ENCODE assay signal across 8 cellular contexts in the genomic region with DNA sequence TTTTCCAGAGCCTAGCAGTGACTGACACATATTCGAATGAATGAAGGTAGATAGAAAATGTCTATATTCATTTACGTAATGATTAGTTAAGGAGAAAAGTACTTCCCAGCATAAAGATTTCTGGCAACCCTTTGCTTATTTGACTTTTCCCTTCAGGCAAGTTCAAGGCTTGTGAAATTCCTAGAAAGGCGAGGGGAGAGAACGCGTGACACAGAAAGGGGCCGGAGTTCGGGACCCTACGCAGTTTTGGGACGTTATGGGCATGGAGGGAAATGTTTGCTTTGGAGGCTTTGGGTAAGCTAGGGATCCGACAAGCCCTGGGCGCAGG. TPM values are rescaled to one million over a fixed set of nuclear protein-coding genes. Genes with fewer than 3 reads are reported as not detected.
A peak's percentile ranks its signal among the peaks of the same experiment; 100 is the strongest.
DNase-seq lines count a peak whose midpoint lies in the region; ATAC-seq, FAIRE-seq and TF ChIP-seq lines count a peak whose summit lies in the region.

No MANE protein-coding gene starts in this region.

- TF ChIP-seq CTCF in A549 (IDR thresholded peaks at IDR 0.05) (no peak), chondrocyte (IDR thresholded peaks at IDR 0.05) (no peak)

- no peaks in the 10 kb centered on the region for H3K9me3 ChIP-seq in A549
- no peaks in the 10 kb centered on the region for H3K9me3 ChIP-seq in muscle layer of colon (ENCODE audit: low read length)

- H3K27me3 Mint-ChIP-seq in IgD-negative memory B cell (peaks cover 3% of the 10 kb centered on the region), chondrocyte (ENCODE audit: low read depth) (no peaks in the 10 kb centered on the region)

- ATAC-seq in A549 (no peak), HG03469 (IDR thresholded peaks at IDR 0.05; ENCODE audit: unreplicated experiment) (no peak), GM18505 (IDR thresholded peaks at IDR 0.05; ENCODE audit: unreplicated experiment) (no peak), HG02938 (IDR thresholded peaks at IDR 0.05; ENCODE audit: unreplicated experiment) (no peak), HG03442 (IDR thresholded peaks at IDR 0.05; ENCODE audit: unreplicated experiment) (no peak)

- peak overlapping the region; percentile 86 for H3K9ac ChIP-seq in muscle layer of colon (ENCODE audit: low read length)

- 6% methylated on average over 9 of the region's 11 CpGs for WGBS in A549 (ENCODE audit: missing lambda C conversion rate)

- no peaks in the 10 kb centered on the region for H3K36me3 Mint-ChIP-seq in IgD-negative memory B cell
- no peaks in the 10 kb centered on the region for H3K36me3 Mint-ChIP-seq in chondrocyte (ENCODE audit: low read depth)

- no peak for TF ChIP-seq EP300 in A549 (IDR thresholded peaks at IDR 0.05)

- no peak for TF ChIP-seq RAD21 in A549 (conservative IDR thresholded peaks at IDR 0.05 in 1 of 2, IDR thresholded peaks at IDR 0.05 in 1 of 2)

- H3K4me1 Mint-ChIP-seq in IgD-negative memory B cell (peaks cover 21 to 25% (median 22%) of the 10 kb centered on the region in 3 donors), chondrocyte (ENCODE audit: low read depth) (peaks cover 36% of the 10 kb centered on the region)

- H3K27me3 ChIP-seq in muscle layer of colon (ENCODE audit: control insufficient read depth in 1 of 2, insufficient read depth in 2 of 2, low read length in 2 of 2), result no peaks in the 10 kb centered on the region

- H3K27ac ChIP-seq in A549 (peak overlapping the region; percentile 98 to 100), muscle layer of colon (ENCODE audit: low read depth, low read length) (peak overlapping the region; percentile 82)

- FAIRE-seq in A549 (lab: Jason Lieb, UNC), result no peak

- TF ChIP-seq POLR2A in A549 (IDR thresholded peaks at IDR 0.05; ENCODE audit: low read length) (peak; percentile 31), GM18505 (IDR thresholded peaks at IDR 0.05; ENCODE audit: borderline replicate concordance, extremely low read depth, insufficient read depth, insufficient read length) (no peak)

- CTCF ChIA-PET in A549 (lab: Yijun Ruan, JAX), result no interaction called here

- H3K4me2 ChIP-seq in A549, result peak overlapping the region; percentile 64

- H3K27ac Mint-ChIP-seq in IgD-negative memory B cell (peak overlapping the region; percentile 18 to 81 (median 63)), chondrocyte (ENCODE audit: unreplicated experiment) (peak overlapping the region; percentile 81)

- DNase-seq in A549 (ENCODE audit: low read depth in 1 of 2, low spot score in 1 of 2), result no peak
- DNase-seq in chondrocyte (ENCODE audit: low spot score), result no peak

- POLR2A ChIA-PET in A549 (lab: Yijun Ruan, JAX), result no interaction called here

- H3K9me3 Mint-ChIP-seq in IgD-negative memory B cell (no peaks in the 10 kb centered on the region), chondrocyte (ENCODE audit: low read depth) (no peaks in the 10 kb centered on the region)

- peaks cover 14% of the 10 kb centered on the region; the same call in 2 of the 3 replicates for H3K4me1 ChIP-seq in A549
- H3K4me1 ChIP-seq in muscle layer of colon (ENCODE audit: insufficient read depth, low read length), result no peaks in the 10 kb centered on the region

- H3K4me3 Mint-ChIP-seq in IgD-negative memory B cell (peak overlapping the region; percentile 78 to 92 (median 84)), chondrocyte (ENCODE audit: unreplicated experiment) (peak overlapping the region; percentile 69)

- H3K36me3 ChIP-seq in muscle layer of colon (ENCODE audit: insufficient read depth, low read length), result no peaks in the 10 kb centered on the region

- peak overlapping the region; percentile 85 for H3K4me3 ChIP-seq in A549
- H3K4me3 ChIP-seq in muscle layer of colon (ENCODE audit: low read depth in 1 of 2, low read length in 2 of 2), result peak overlapping the region in 1 of 2 donors; percentile 65

TF ChIP-seq in A549, 52 proteins besides CTCF, POLR2A, EP300 and RAD21:
- TF ChIP-seq FOSL2 (IDR thresholded peaks at IDR 0.05) (no peak), FOSL2 (CRISPR knock-in tag; IDR thresholded peaks at IDR 0.05) (no peak), MAX (IDR thresholded peaks at IDR 0.05) (peak; percentile 1; the same call in 1 of the 2 replicates)

RNA-seq across cellular contexts. Expression of gene USP25, which starts 0.5 kb away (rescaled TPM):
- 32.2 and 33.5 TPM in 2 replicates for polyA plus RNA-seq in A549 (2011; rRNA removed)
- 3.9 and 4.7 TPM in 2 replicates for polyA plus RNA-seq in A549 (2012; cell fraction: cytosol; rRNA removed)
- polyA plus RNA-seq in A549 (2012; cell fraction: nucleus; rRNA removed), result 1.9 and 3.2 TPM in 2 replicates
- 14.5 to 18.1 TPM (median 15.3 TPM) in 3 replicates for polyA plus RNA-seq in A549 (2017; fragmentation: RNase III; extraction: RNeasy Plus Mini Kit Qiagen cat#74134 plus additional on column Dnase treatment)
- 34.9 and 40.2 TPM in 2 replicates for polyA minus RNA-seq in A549 (2011; rRNA and poly(A)+ RNA removed)
- 7.4 TPM for polyA plus RNA-seq in IgD-negative memory B cell
- 47.2 to 58.9 TPM (median 58.5 TPM) in 3 replicates for total RNA-seq in chondrocyte
